In the genomic region with DNA sequence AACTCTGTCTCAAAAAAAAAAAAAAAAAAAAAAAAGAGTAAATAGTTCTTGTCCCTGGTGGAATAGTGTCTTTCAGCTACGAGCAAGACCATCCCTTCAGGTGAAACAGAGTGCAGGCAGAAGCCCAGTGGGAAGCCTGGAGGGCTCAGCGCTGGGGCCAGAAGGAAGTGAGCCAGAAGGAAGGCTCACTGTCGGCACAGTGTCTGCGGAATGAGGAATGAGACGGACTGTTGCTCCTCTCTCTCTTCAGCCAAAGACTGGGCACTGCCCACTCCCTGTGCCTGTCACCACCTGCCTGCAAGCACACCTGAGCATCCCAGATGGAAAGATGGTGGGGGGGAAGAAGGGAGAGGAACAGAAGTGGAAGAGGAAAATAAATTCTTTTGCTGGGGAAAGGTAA, we compare ENCODE assay signal across 1 cellular context.
TF ChIP-seq lines count a peak whose summit lies in the region.

No MANE protein-coding gene starts in this region.

TF ChIP-seq in H1, 55 proteins besides CTCF, POLR2A, EP300 and RAD21 (continued from another document):
- TF ChIP-seq JUND (IDR thresholded peaks at IDR 0.05; ENCODE audit: low read length) = no peak
